13 cellular contexts compared by ENCODE assay signal in genomic region chr2:128310094-128310716, GRCh38. TPM values are rescaled to one million over a fixed set of nuclear protein-coding genes. Genes with fewer than 3 reads are reported as not detected.
A peak's percentile ranks its signal among the peaks of the same experiment; 100 is the strongest.
DNase-seq lines count a peak whose midpoint lies in the region; ATAC-seq and TF ChIP-seq lines count a peak whose summit lies in the region.
"Had no signal": no experiment of that assay in that cellular context is flagged by ENCODE, and none has a peak within 500 bp of the region (broad histone marks: within the 10 kb centered on the region; RNA-seq: fewer than 3 reads in every experiment).

No MANE protein-coding gene starts in this region.

- intact Hi-C loops in psoas muscle (cut with DNase I), result no loop called here

- TF ChIP-seq CTCF in Peyer's patch (IDR thresholded peaks at IDR 0.05), result no peak
- no peak for TF ChIP-seq CTCF in psoas muscle (IDR thresholded peaks at IDR 0.05)

- 80 to 88% (median 85%) methylated on average over 12 of the region's 12 CpGs for WGBS in psoas muscle, 3 donors

- peak; percentile 36 for DNase-seq in NCI-H146 (lab: John Stamatoyannopoulos, UW)
- DNase-seq in NCI-H146 treated with DMSO at 0.1 percent for 48 hours (lab: John Stamatoyannopoulos, UW; ENCODE audit: unreplicated experiment), result no peak
- DNase-seq in Peyer's patch, result peak in 2 of 3 donors; percentile 22 to 46
- peak in 1 of 2 donors; percentile 48 for DNase-seq in psoas muscle
- no peak for DNase-seq in A172 (ENCODE audit: low spot score)
- no peak for DNase-seq in RPMI8226
- DNase-seq: effector memory CD4-positive, alpha-beta T cell; NCI-H2227 treated with DMSO at 0.1 percent for 48 hours had no signal

- ATAC-seq in psoas muscle (no peak), GM21723 (IDR thresholded peaks at IDR 0.05; ENCODE audit: unreplicated experiment) (no peak)
- ATAC-seq: activated CD4-positive, CD25-positive, alpha-beta regulatory T cell treated with anti-CD3 and anti-CD28 coated beads, Interleukin-2, amount 50 U/mL, for 24 hours; GM12878 had no signal

- TF ChIP-seq POLR2A in Peyer's patch (IDR thresholded peaks at IDR 0.05), result no peak

- H3K9me3 ChIP-seq in Peyer's patch, result no peaks in the 10 kb centered on the region
- no peaks in the 10 kb centered on the region for H3K9me3 ChIP-seq in psoas muscle

- H3K4me3 ChIP-seq in Peyer's patch (no peak overlapping the region), psoas muscle (peak overlapping the region; percentile 20)
- H3K4me3 ChIP-seq: GM12878, SK-N-MC had no signal

- H3K36me3 ChIP-seq in Peyer's patch (no peaks in the 10 kb centered on the region), psoas muscle (ENCODE audit: insufficient read depth in 1 of 2, low read depth in 1 of 2) (no peaks in the 10 kb centered on the region)

- peak overlapping the region in 3 of 4 donors; percentile 46 to 72 (median 62) for H3K27ac ChIP-seq in Peyer's patch
- H3K27ac ChIP-seq in layer of hippocampus (ENCODE audit: low read depth, low read length), result peak overlapping the region; percentile 21
- peak overlapping the region; percentile 81 for H3K27ac ChIP-seq in psoas muscle
- H3K27ac ChIP-seq: SK-N-MC had no signal

- peaks cover 0 to 48% (median 6%) of the 10 kb centered on the region in 4 donors for H3K4me1 ChIP-seq in Peyer's patch
- peaks cover 85% of the 10 kb centered on the region for H3K4me1 ChIP-seq in psoas muscle

- H3K27me3 ChIP-seq in Peyer's patch (no peaks in the 10 kb centered on the region), layer of hippocampus (ENCODE audit: control insufficient read depth, insufficient read depth, low read length) (no peaks in the 10 kb centered on the region), psoas muscle (ENCODE audit: insufficient read depth in 3 of 3, low read length in 2 of 3) (no peaks in the 10 kb centered on the region)

RNA-seq across cellular contexts. Expression of gene HS6ST1, which starts 8.5 kb away (rescaled TPM):
- total RNA-seq in Peyer's patch (10 to 100 TPM; 16.5 to 52.0 (median 40.2) TPM), psoas muscle (10 to 100 TPM; 29.3 to 68.7 (median 44.6) TPM)
- polyA plus RNA-seq in psoas muscle, result 10 to 100 TPM; 13.6 to 90.9 (median 20.0) TPM
- total RNA-seq in A172 (2014; rRNA removed; shearing (Covaris generic)), result 33.7 and 45.8 TPM in 2 replicates

Comparison
In these comparisons a context has a peak if more than half of its experiments do, and no peak if none do; other contexts are left out.
1. DNase-seq: peak in NCI-H146 (single experiment) and Peyer's patch (2 of 3); none in NCI-H146 treated with DMSO at 0.1 percent for 48 hours (single experiment), A172 (single experiment) and RPMI8226 (single experiment).
2. H3K27ac ChIP-seq: peak in every context shown above with its lines; median percentile 81 in psoas muscle; 62 in Peyer's patch; 21 in layer of hippocampus.